ENCODE assay signal across 29 cellular contexts in genomic region chr9:77866882-77867281, GRCh38.
"Had no signal": no experiment of that assay in that cellular context is flagged by ENCODE, and none has a peak within 500 bp of the region (broad histone marks: within the 10 kb centered on the region; RNA-seq: fewer than 3 reads in every experiment).

No MANE protein-coding gene starts in this region.

- H3K9me3 ChIP-seq: esophagus muscularis mucosa, pancreas, prostate gland, sigmoid colon, stomach, tibial artery had no signal

- ATAC-seq: foreskin keratinocyte; heart left ventricle; pancreas; stimulated activated memory B cell treated with anti-CD40 and anti-IgM and Interleukin-4, amounts not matched to agents 10 μg/mL and 1 μg/mL and 100 μg/mL, for 72 hours had no signal

- H3K27ac ChIP-seq: esophagus muscularis mucosa, foreskin keratinocyte, heart left ventricle, pancreas, prostate gland, sigmoid colon, tibial artery had no signal

- H3K27me3 ChIP-seq: esophagus muscularis mucosa, foreskin keratinocyte, heart left ventricle, pancreas, sigmoid colon, stomach, tibial artery had no signal

- H3K4me1 Mint-ChIP-seq: activated B cell treated with CpG ODN at 0.5 μM for 24 hours; mesothelial cell of epicardium; naive B cell; stimulated activated memory B cell treated with anti-CD40 and anti-IgM and Interleukin-4, amounts not matched to agents 10 μg/mL and 1 μg/mL and 100 μg/mL, for 72 hours had no signal

- H3K4me1 ChIP-seq: foreskin keratinocyte, prostate gland had no signal

- H3K4me3 ChIP-seq: esophagus muscularis mucosa, heart left ventricle, pancreas, prostate gland, sigmoid colon, stomach, tibial artery had no signal

- H3K9me3 Mint-ChIP-seq: immature natural killer cell had no signal

- DNase-seq: activated B cell treated with CpG ODN at 0.5 μM for 24 hours; activated gamma-delta T cell treated with Interleukin-2 at 50 U/mL for 16 hours; activated naive CD4-positive, alpha-beta T cell treated with anti-CD3 and anti-CD28 coated beads, Interleukin-2, amount 50 U/mL, for 16 hours; activated T-cell treated with anti-CD3 and anti-CD28 coated beads for 4 hours; amygdala; caudate nucleus; endodermal cell; foreskin keratinocyte; heart left ventricle; hypothalamus; immature natural killer cell; kidney; naive B cell; nucleus accumbens; pancreas; retina; sigmoid colon; small intestine; stimulated activated CD4-positive, alpha-beta T cell treated with anti-CD3 and anti-CD28 coated beads, Interleukin-1b, Interleukin-23, amount 100 ng/mL, for 48 hours; stimulated activated CD4-positive, alpha-beta T cell treated with anti-CD3 and anti-CD28 coated beads, Interleukin-4, amount 100 ng/mL, for 4 hours; stimulated activated CD8-positive, alpha-beta memory T cell treated with anti-CD3 and anti-CD28 coated beads, Interleukin-4, amount 100 ng/mL, for 48 hours; stomach; tibial artery had no signal

- H3K36me3 ChIP-seq: esophagus muscularis mucosa, pancreas, prostate gland, sigmoid colon, tibial artery had no signal

- H3K27ac Mint-ChIP-seq: activated B cell treated with CpG ODN at 0.5 μM for 24 hours; activated T-helper 1 cell treated with anti-CD3 and anti-CD28 coated beads, Interleukin-12 subunit alpha, Interleukin-12 subunit beta, Interleukin-2, Interleukin-4 antibody, amounts not matched to agents 30 ng/mL and 10 ng/mL and 1 ng/mL, durations not matched to agents 14 hours and 24 hours and 36 hours; endodermal cell; immature natural killer cell; mesothelial cell of epicardium; naive B cell; stimulated activated memory B cell treated with anti-CD40 and anti-IgM and Interleukin-4, amounts not matched to agents 10 μg/mL and 1 μg/mL and 100 μg/mL, for 72 hours; T-helper 1 cell treated with Interleukin-12 subunit alpha and Interleukin-12 subunit beta and Interleukin-4 antibody, amounts not matched to agents 30 μg/mL and 1 μg/mL, for 36 hours had no signal

- H3K36me3 Mint-ChIP-seq: stimulated activated memory B cell treated with anti-CD40 and anti-IgM and Interleukin-4, amounts not matched to agents 10 μg/mL and 1 μg/mL and 100 μg/mL, for 72 hours had no signal

- H3K4me3 Mint-ChIP-seq: activated B cell treated with CpG ODN at 0.5 μM for 24 hours; activated T-helper 1 cell treated with anti-CD3 and anti-CD28 coated beads, Interleukin-12 subunit alpha, Interleukin-12 subunit beta, Interleukin-2, Interleukin-4 antibody, amounts not matched to agents 30 ng/mL and 10 ng/mL and 1 ng/mL, durations not matched to agents 14 hours and 24 hours and 36 hours; endodermal cell; immature natural killer cell; mesothelial cell of epicardium; naive B cell; stimulated activated memory B cell treated with anti-CD40 and anti-IgM and Interleukin-4, amounts not matched to agents 10 μg/mL and 1 μg/mL and 100 μg/mL, for 72 hours; T-helper 1 cell treated with Interleukin-12 subunit alpha and Interleukin-12 subunit beta and Interleukin-4 antibody, amounts not matched to agents 30 μg/mL and 1 μg/mL, for 36 hours had no signal

- H3K27me3 Mint-ChIP-seq: activated B cell treated with CpG ODN at 0.5 μM for 24 hours; naive B cell; stimulated activated memory B cell treated with anti-CD40 and anti-IgM and Interleukin-4, amounts not matched to agents 10 μg/mL and 1 μg/mL and 100 μg/mL, for 72 hours had no signal
